8 cellular contexts compared by ENCODE assay signal in genomic region chr7:130070900-130071622, GRCh38. TPM values are rescaled to one million over a fixed set of nuclear protein-coding genes. Genes with fewer than 3 reads are reported as not detected.
DNase-seq lines count a peak whose midpoint lies in the region; ATAC-seq and TF ChIP-seq lines count a peak whose summit lies in the region.

No MANE protein-coding gene starts in this region.

- H3K27ac Mint-ChIP-seq in T-helper 17 cell: peak overlapping the region; percentile 92

- H3K4me3 ChIP-seq in GM08714 (ENCODE audit: low read length) (peak overlapping the region; percentile 99), fibroblast of mammary gland (ENCODE audit: control insufficient read depth, low read depth, low read length) (peak overlapping the region; percentile 75), ovary (peak overlapping the region; percentile 84)

- no peak for TF ChIP-seq POLR2A in ovary (IDR thresholded peaks at IDR 0.05)

- peak overlapping the region; percentile 96 for H3K4me3 Mint-ChIP-seq in T-helper 17 cell

- H3K9me3 ChIP-seq in T-helper 17 cell (ENCODE audit: control insufficient read depth, low read length, poor library complexity, severe bottlenecking) (no peaks in the 10 kb centered on the region), ovary (no peaks in the 10 kb centered on the region)

- H3K36me3 Mint-ChIP-seq in T-helper 17 cell (ENCODE audit: low read depth): peaks cover 8% of the 10 kb centered on the region

- peaks cover 36% of the 10 kb centered on the region for H3K4me1 Mint-ChIP-seq in T-helper 17 cell

- 0 to 1% (median 0%) methylated on average over 10 of the region's 10 CpGs for WGBS in ovary, 3 donors

- no peaks in the 10 kb centered on the region for H3K27me3 ChIP-seq in ovary

- no peaks in the 10 kb centered on the region for H3K36me3 ChIP-seq in ovary

- DNase-seq in T-helper 17 cell: no peak
- no peak for DNase-seq in fibroblast of mammary gland (ENCODE audit: low read depth)
- DNase-seq in ovary: no peak
- no peak for DNase-seq in NCI-H2107 (lab: John Stamatoyannopoulos, UW)

- no peaks in the 10 kb centered on the region for H3K27me3 Mint-ChIP-seq in T-helper 17 cell

- ATAC-seq in HG02852 (IDR thresholded peaks at IDR 0.05; ENCODE audit: unreplicated experiment): peak; percentile 7
- ATAC-seq in T-helper 17 cell: no peak
- ATAC-seq in HG02798 (IDR thresholded peaks at IDR 0.05; ENCODE audit: poor library complexity, unreplicated experiment): no peak
- ATAC-seq in HG03025 (IDR thresholded peaks at IDR 0.05; ENCODE audit: low FRiP score, unreplicated experiment): no peak

- peaks cover 6% of the 10 kb centered on the region for H3K4me1 ChIP-seq in ovary (ENCODE audit: insufficient read depth)

- H3K27ac ChIP-seq in ovary: peak overlapping the region in 1 of 2 donors; percentile 73

- no peak for TF ChIP-seq EP300 in ovary (IDR thresholded peaks at IDR 0.05)

- TF ChIP-seq CTCF in fibroblast of mammary gland (conservative IDR thresholded peaks at IDR 0.05; ENCODE audit: control insufficient read depth, insufficient read depth, low read depth, low read length) (no peak), ovary (IDR thresholded peaks at IDR 0.05) (no peak)

- intact Hi-C loops in ovary (cut with DNase I): loop anchor here in 3 of 4 donors (5.0 to 10.0 kb wide), 3 partner anchors 421 to 664 kb away; partner anchors contain the start of genes KLF14 (in 1 of the 3) and MEST (in 1 of the 3)

RNA-seq across cellular contexts. Expression of gene KLHDC10, which starts 0.7 kb away (rescaled TPM):
- total RNA-seq in T-helper 17 cell: 10 to 100 TPM; 15.8 to 18.8 TPM
- total RNA-seq in ovary: 10 to 100 TPM; 11.3 to 36.4 (median 28.5) TPM
- polyA plus RNA-seq in ovary: 10 to 100 TPM; 11.8 to 25.0 TPM

RNA-seq across cellular contexts. Expression of gene ZC3HC1, which starts 19.9 kb away (rescaled TPM):
- total RNA-seq in T-helper 17 cell (10 to 100 TPM in 1 of 2 donors, 1 to 10 TPM in 1; 8.8 to 10.3 TPM), ovary (10 to 100 TPM in 6 of 7 donors, 1 to 10 TPM in 1; 7.2 to 16.5 (median 12.8) TPM)
- polyA plus RNA-seq in ovary: 10 to 100 TPM; 10.7 to 13.3 TPM
